25 cellular contexts compared by ENCODE assay signal in the genomic region with DNA sequence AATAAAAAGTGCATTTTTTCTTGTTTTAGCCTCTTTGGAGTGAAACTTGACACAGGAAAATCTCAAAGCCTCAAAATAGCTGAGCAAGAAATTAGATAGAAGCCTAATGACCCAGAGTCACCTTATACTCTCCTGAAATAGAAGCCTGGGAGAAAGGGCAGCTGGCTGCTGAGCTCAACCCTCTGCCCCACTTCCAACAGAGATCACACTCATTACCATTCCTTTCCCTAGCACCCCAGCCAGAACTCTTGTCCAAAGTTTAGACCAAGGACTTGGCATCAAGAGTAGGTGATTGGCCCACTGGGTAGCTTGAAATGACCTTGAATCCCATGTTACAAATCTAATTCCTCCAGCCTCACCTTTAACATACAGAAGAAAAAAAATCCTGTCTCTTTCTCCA.
DNase-seq lines count a peak whose midpoint lies in the region; ATAC-seq and TF ChIP-seq lines count a peak whose summit lies in the region.
"Had no signal": no experiment of that assay in that cellular context is flagged by ENCODE, and none has a peak within 500 bp of the region (broad histone marks: within the 10 kb centered on the region; RNA-seq: fewer than 3 reads in every experiment).

No MANE protein-coding gene starts in this region.

- intact Hi-C loops in Calu3 (cut with micrococcal nuclease; ENCODE audit: unreplicated experiment), result no loop called here

- TF ChIP-seq POLR2A in suprapubic skin (IDR thresholded peaks at IDR 0.05), result no peak

- TF ChIP-seq CTCF in RWPE1 (conservative IDR thresholded peaks at IDR 0.05; ENCODE audit: low read depth) (no peak), suprapubic skin (IDR thresholded peaks at IDR 0.05) (no peak), Calu3 (IDR thresholded peaks at IDR 0.05; ENCODE audit: unreplicated experiment) (no peak)

- H2AK5ac ChIP-seq in mesenchymal stem cell (ENCODE audit: low read length, severe bottlenecking), result no peak overlapping the region

- H3K9me3 Mint-ChIP-seq in Calu3 (ENCODE audit: low read depth, unreplicated experiment), result no peaks in the 10 kb centered on the region
- H3K9me3 Mint-ChIP-seq: activated T-helper 17 cell treated with anti-CD3 and anti-CD28 coated beads, Interleukin-2, amount 50 U/mL, for 72 hours; CD8-positive, alpha-beta T cell; stimulated activated effector memory CD8-positive, alpha-beta T cell treated with anti-CD3 and anti-CD28 coated beads, Interleukin-12 subunit alpha, Interleukin-12 subunit beta, amount 100 ng/mL, for 72 hours had no signal

- no peak overlapping the region for H3K4me3 Mint-ChIP-seq in Calu3 (ENCODE audit: low read depth, unreplicated experiment)
- H3K4me3 Mint-ChIP-seq: activated naive CD8-positive, alpha-beta T cell; activated T-helper 17 cell treated with anti-CD3 and anti-CD28 coated beads, Interleukin-2, amount 50 U/mL, for 72 hours; CD8-positive, alpha-beta T cell; natural killer cell; stimulated activated effector memory CD8-positive, alpha-beta T cell treated with anti-CD3 and anti-CD28 coated beads, Interleukin-12 subunit alpha, Interleukin-12 subunit beta, amount 100 ng/mL, for 72 hours had no signal

- TF ChIP-seq EP300 in suprapubic skin (IDR thresholded peaks at IDR 0.05), result no peak

- H3K36me3 Mint-ChIP-seq in Calu3 (ENCODE audit: insufficient read depth, unreplicated experiment), result no peaks in the 10 kb centered on the region
- H3K36me3 Mint-ChIP-seq: activated naive CD8-positive, alpha-beta T cell; CD8-positive, alpha-beta T cell; natural killer cell; stimulated activated effector memory CD8-positive, alpha-beta T cell treated with anti-CD3 and anti-CD28 coated beads, Interleukin-12 subunit alpha, Interleukin-12 subunit beta, amount 100 ng/mL, for 72 hours had no signal

- no peak overlapping the region for H3K4ac ChIP-seq in mesenchymal stem cell (ENCODE audit: low read depth in 1 of 2, low read length in 2 of 2)

- H3K36me3 ChIP-seq in mesenchymal stem cell (ENCODE audit: control insufficient read depth in 1 of 2, insufficient read depth in 2 of 2, low read depth in 1 of 2, low read length in 2 of 2), result no peaks in the 10 kb centered on the region
- no peaks in the 10 kb centered on the region for H3K36me3 ChIP-seq in suprapubic skin
- H3K36me3 ChIP-seq: Peyer's patch, sigmoid colon, WERI-Rb-1 had no signal

- DNase-seq in RWPE1 (ENCODE audit: low spot score) (no peak), globus pallidus (ENCODE audit: low spot score) (peak; percentile 26), mesenchymal stem cell (no peak), suprapubic skin (ENCODE audit: low spot score in 2 of 2) (no peak), Calu3 (no peak)
- DNase-seq in stimulated activated CD4-positive, alpha-beta T cell treated with anti-CD3 and anti-CD28 coated beads, Interleukin-12 subunit alpha, Interleukin-12 subunit beta, amount 100 ng/mL, for 4 hours, result no peak
- DNase-seq: activated CD8-positive, alpha-beta memory T cell treated with anti-CD3 and anti-CD28 coated beads, Interleukin-2, amount 50 U/mL, for 4 hours; CD8-positive, alpha-beta T cell; DMS79; foreskin fibroblast; Kasumi-1; kidney; natural killer cell; NCI-H1092 treated with DMSO at 0.1 percent for 48 hours; NCI-H510A; Peyer's patch; sigmoid colon; WERI-Rb-1 had no signal

- peaks cover 17% of the 10 kb centered on the region for H3K4me1 Mint-ChIP-seq in Calu3 (ENCODE audit: low read depth, unreplicated experiment)
- H3K4me1 Mint-ChIP-seq: activated T-helper 17 cell treated with anti-CD3 and anti-CD28 coated beads, Interleukin-2, amount 50 U/mL, for 72 hours; natural killer cell; stimulated activated effector memory CD8-positive, alpha-beta T cell treated with anti-CD3 and anti-CD28 coated beads, Interleukin-12 subunit alpha, Interleukin-12 subunit beta, amount 100 ng/mL, for 72 hours had no signal

- H3K27me3 ChIP-seq in mesenchymal stem cell (ENCODE audit: control insufficient read depth in 1 of 2, insufficient read depth in 1 of 2, low read length in 2 of 2) (no peaks in the 10 kb centered on the region), suprapubic skin (no peaks in the 10 kb centered on the region)
- H3K27me3 ChIP-seq: Peyer's patch, sigmoid colon had no signal

- no peak overlapping the region for H2BK120ac ChIP-seq in mesenchymal stem cell (ENCODE audit: low read depth, low read length)

- BruUV-seq in Calu3 (replicated peaks; lab: Mats Ljungman, UMichigan), result no TSS peak

- no peak overlapping the region for H4K91ac ChIP-seq in mesenchymal stem cell (ENCODE audit: low read length)

- POLR2A ChIA-PET in RWPE1 (lab: Yijun Ruan, JAX; ENCODE audit: low non-redundant PET), result no interaction called here

- H3K9me3 ChIP-seq in mesenchymal stem cell (ENCODE audit: control insufficient read depth, low read length), result no peaks in the 10 kb centered on the region
- no peaks in the 10 kb centered on the region for H3K9me3 ChIP-seq in suprapubic skin
- H3K9me3 ChIP-seq: Peyer's patch, sigmoid colon had no signal

- no peak overlapping the region for H3K23ac ChIP-seq in mesenchymal stem cell (ENCODE audit: low read length in 2 of 2)

- CTCF ChIA-PET in RWPE1 (lab: Yijun Ruan, JAX) (interaction anchor here (3.2 kb wide), 1 partner anchor 83 kb away, joined by 17 read pairs; no protein-coding TSS in a partner anchor), Calu3 (lab: Charles Lee) (no interaction called here)

- ATAC-seq in HG03378 (IDR thresholded peaks at IDR 0.05; ENCODE audit: unreplicated experiment), result no peak
- ATAC-seq: activated T-helper 17 cell treated with anti-CD3 and anti-CD28 coated beads, Interleukin-2, amount 50 U/mL, for 72 hours; CD8-positive, alpha-beta T cell; GM12878; natural killer cell; stimulated activated effector memory CD8-positive, alpha-beta T cell treated with anti-CD3 and anti-CD28 coated beads, Interleukin-12 subunit alpha, Interleukin-12 subunit beta, amount 100 ng/mL, for 72 hours had no signal

- no peaks in the 10 kb centered on the region for H3K27me3 Mint-ChIP-seq in Calu3 (ENCODE audit: unreplicated experiment)

- H3K4me1 ChIP-seq in mesenchymal stem cell (ENCODE audit: control insufficient read depth, insufficient read depth, low read depth, low read length) (no peaks in the 10 kb centered on the region), suprapubic skin (peaks cover 25% of the 10 kb centered on the region)
- H3K4me1 ChIP-seq: parathyroid adenoma, sigmoid colon had no signal

- H3K18ac ChIP-seq in mesenchymal stem cell (ENCODE audit: low read depth in 1 of 2, low read length in 2 of 2), result no peak overlapping the region

- H3K4me3 ChIP-seq in mesenchymal stem cell (ENCODE audit: insufficient read depth in 1 of 2, low read depth in 1 of 2, low read length in 2 of 2), result no peak overlapping the region
- no peak overlapping the region for H3K4me3 ChIP-seq in suprapubic skin
- H3K4me3 ChIP-seq: GM12878, Peyer's patch, sigmoid colon, SK-N-MC had no signal

- H3K27ac ChIP-seq in RWPE1 (peak overlapping the region; percentile 97; the same call in 1 of the 2 replicates), mesenchymal stem cell (ENCODE audit: low read length, poor library complexity, severe bottlenecking) (no peak overlapping the region), suprapubic skin (peak overlapping the region; percentile 67)
- H3K27ac ChIP-seq: parathyroid adenoma, Peyer's patch, sigmoid colon, SK-N-MC, WERI-Rb-1 had no signal

- no peak overlapping the region for H3K14ac ChIP-seq in mesenchymal stem cell (ENCODE audit: low read length in 2 of 2)

- H2BK12ac ChIP-seq in mesenchymal stem cell (ENCODE audit: low read length in 2 of 2), result no peak overlapping the region

- no peak overlapping the region for H4K8ac ChIP-seq in mesenchymal stem cell (ENCODE audit: low read length)

- H3K79me1 ChIP-seq in mesenchymal stem cell (replicated peaks; ENCODE audit: low read length, poor library complexity, severe bottlenecking), result no peaks in the 10 kb centered on the region

- H2AFZ ChIP-seq in mesenchymal stem cell (ENCODE audit: low read depth, low read length), result no peak overlapping the region
- H2AFZ ChIP-seq: parathyroid adenoma had no signal

- H3K4me2 ChIP-seq in mesenchymal stem cell (ENCODE audit: low read length, poor library complexity, severe bottlenecking), result no peak overlapping the region

- peak overlapping the region; percentile 67 for H3K9ac ChIP-seq in mesenchymal stem cell (ENCODE audit: low read length)
- H3K9ac ChIP-seq: parathyroid adenoma had no signal

- no peak overlapping the region for H2BK5ac ChIP-seq in mesenchymal stem cell (ENCODE audit: low read depth, low read length, poor library complexity, severe bottlenecking)

- H2BK15ac ChIP-seq in mesenchymal stem cell (ENCODE audit: low read depth, poor library complexity, severe bottlenecking), result no peak overlapping the region

- H3K27ac Mint-ChIP-seq in Calu3 (ENCODE audit: unreplicated experiment), result no peak overlapping the region
- H3K27ac Mint-ChIP-seq: activated naive CD8-positive, alpha-beta T cell; activated T-helper 17 cell treated with anti-CD3 and anti-CD28 coated beads, Interleukin-2, amount 50 U/mL, for 72 hours; CD8-positive, alpha-beta T cell; natural killer cell; stimulated activated effector memory CD8-positive, alpha-beta T cell treated with anti-CD3 and anti-CD28 coated beads, Interleukin-12 subunit alpha, Interleukin-12 subunit beta, amount 100 ng/mL, for 72 hours had no signal
